2 cellular contexts compared by ENCODE assay signal in genomic region chr15:73681073-73681472, GRCh38.
A peak's percentile ranks its signal among the peaks of the same experiment; 100 is the strongest.
TF ChIP-seq lines count a peak whose summit lies in the region.

No MANE protein-coding gene starts in this region.

TF ChIP-seq in GM23338, 12 proteins besides CTCF, POLR2A, EP300 and RAD21:
- no peak for TF ChIP-seq EZH2phosphoT487 (IDR thresholded peaks at IDR 0.05; ENCODE audit: unreplicated experiment)
- no peak for TF ChIP-seq ZNF114 (CRISPR knock-in tag; IDR thresholded peaks at IDR 0.05)
- TF ChIP-seq EZH2 (IDR thresholded peaks at IDR 0.05; ENCODE audit: low read depth, unreplicated experiment) = no peak
- no peak for TF ChIP-seq JUNB (IDR thresholded peaks at IDR 0.05; ENCODE audit: unreplicated experiment)
- no peak for TF ChIP-seq NANOG (IDR thresholded peaks at IDR 0.05; ENCODE audit: borderline replicate concordance)
- no peak for TF ChIP-seq ETS1 (IDR thresholded peaks at IDR 0.05)
- TF ChIP-seq STAT1 (IDR thresholded peaks at IDR 0.05; ENCODE audit: unreplicated experiment) = no peak
- no peak for TF ChIP-seq CREB1 (CRISPR knock-in tag; IDR thresholded peaks at IDR 0.05; ENCODE audit: low read depth)
- TF ChIP-seq POLR2AphosphoS5 (IDR thresholded peaks at IDR 0.05; ENCODE audit: low read depth) = no peak
- no peak for TF ChIP-seq REST (IDR thresholded peaks at IDR 0.05; ENCODE audit: unreplicated experiment)
- no peak for TF ChIP-seq ZNF331 (CRISPR knock-in tag; IDR thresholded peaks at IDR 0.05; ENCODE audit: low read depth)
- TF ChIP-seq ZNF462 (CRISPR knock-in tag; IDR thresholded peaks at IDR 0.05) = no peak
TF ChIP-seq in GM23338: peak in this region for 0.

TF ChIP-seq in GM12878, 131 proteins besides CTCF, POLR2A, EP300 and RAD21:
- TF ChIP-seq, protein P1, sequence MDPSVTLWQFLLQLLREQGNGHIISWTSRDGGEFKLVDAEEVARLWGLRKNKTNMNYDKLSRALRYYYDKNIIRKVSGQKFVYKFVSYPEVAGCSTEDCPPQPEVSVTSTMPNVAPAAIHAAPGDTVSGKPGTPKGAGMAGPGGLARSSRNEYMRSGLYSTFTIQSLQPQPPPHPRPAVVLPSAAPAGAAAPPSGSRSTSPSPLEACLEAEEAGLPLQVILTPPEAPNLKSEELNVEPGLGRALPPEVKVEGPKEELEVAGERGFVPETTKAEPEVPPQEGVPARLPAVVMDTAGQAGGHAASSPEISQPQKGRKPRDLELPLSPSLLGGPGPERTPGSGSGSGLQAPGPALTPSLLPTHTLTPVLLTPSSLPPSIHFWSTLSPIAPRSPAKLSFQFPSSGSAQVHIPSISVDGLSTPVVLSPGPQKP (IDR thresholded peaks at IDR 0.05; ENCODE audit: low read depth, low read length) = no peak
- no peak for TF ChIP-seq SMC3 (IDR thresholded peaks at IDR 0.05; ENCODE audit: borderline replicate concordance, low read length)
- TF ChIP-seq SREBF2 (IDR thresholded peaks at IDR 0.05; ENCODE audit: low read length) = no peak
- no peak for TF ChIP-seq SUZ12 (IDR thresholded peaks at IDR 0.05; ENCODE audit: unreplicated experiment)
- TF ChIP-seq USF1 (IDR thresholded peaks at IDR 0.05; ENCODE audit: borderline replicate concordance, extremely low read length, insufficient read depth, low read depth, low read length) = peak; percentile 56
- TF ChIP-seq SP1 (IDR thresholded peaks at IDR 0.05; ENCODE audit: low read depth, low read length) = no peak
- TF ChIP-seq BHLHE40 (IDR thresholded peaks at IDR 0.05; ENCODE audit: borderline replicate concordance in 1 of 2, low read depth in 2 of 2, low read length in 1 of 2) = peak in 1 of 2 experiments; percentile 48; a peak in 1 of 4 replicates
- TF ChIP-seq SMARCA5 (IDR thresholded peaks at IDR 0.05) = no peak
- TF ChIP-seq MYC (IDR thresholded peaks at IDR 0.05; ENCODE audit: insufficient read depth, insufficient read length, insufficient replicate concordance, low read length, severe bottlenecking) = no peak
- TF ChIP-seq YBX1 (IDR thresholded peaks at IDR 0.05) = no peak
- TF ChIP-seq RAD51 (IDR thresholded peaks at IDR 0.05) = peak; percentile 84
- TF ChIP-seq POLR2AphosphoS2 (IDR thresholded peaks at IDR 0.05; ENCODE audit: low read depth, low read length) = no peak
TF ChIP-seq in GM12878: peak in this region for 3.
